In genomic region chr21:26099610-26100219, GRCh38 we compare ENCODE assay signal across 15 cellular contexts.
DNase-seq lines count a peak whose midpoint lies in the region; ATAC-seq and TF ChIP-seq lines count a peak whose summit lies in the region.
"Had no signal": no experiment of that assay in that cellular context is flagged by ENCODE, and none has a peak within 500 bp of the region (broad histone marks: within the 10 kb centered on the region; RNA-seq: fewer than 3 reads in every experiment).

No MANE protein-coding gene starts in this region.

- H3K4me1 Mint-ChIP-seq in progenitor cell of endocrine pancreas (ENCODE audit: low read depth) (peaks cover 49% of the 10 kb centered on the region), T-helper 17 cell (peaks cover 2% of the 10 kb centered on the region), CD14-positive monocyte (peaks cover 15% of the 10 kb centered on the region)

- H3K27me3 Mint-ChIP-seq in progenitor cell of endocrine pancreas = no peaks in the 10 kb centered on the region
- H3K27me3 Mint-ChIP-seq in T-helper 17 cell = no peaks in the 10 kb centered on the region
- H3K27me3 Mint-ChIP-seq in CD14-positive monocyte (ENCODE audit: low read depth in 3 of 3) = peaks cover 0 to 1% (median 0%) of the 10 kb centered on the region in 3 donors
- H3K27me3 Mint-ChIP-seq: activated CD8-positive, alpha-beta T cell treated with anti-CD3 and anti-CD28 coated beads for 36 hours had no signal

- H3K27ac Mint-ChIP-seq in progenitor cell of endocrine pancreas (peak overlapping the region; percentile 41), T-helper 17 cell (no peak overlapping the region), CD14-positive monocyte (no peak overlapping the region)
- H3K27ac Mint-ChIP-seq: activated CD8-positive, alpha-beta T cell treated with anti-CD3 and anti-CD28 coated beads for 36 hours had no signal

- intact Hi-C loops in CD14-positive monocyte (cut with micrococcal nuclease) = no loop called here

- ATAC-seq in T-helper 17 cell = no peak
- ATAC-seq: activated CD8-positive, alpha-beta T cell treated with anti-CD3 and anti-CD28 coated beads for 36 hours; GM12878 had no signal

- H3K36me3 Mint-ChIP-seq in progenitor cell of endocrine pancreas (ENCODE audit: insufficient read depth) = peaks cover 32% of the 10 kb centered on the region
- no peaks in the 10 kb centered on the region for H3K36me3 Mint-ChIP-seq in T-helper 17 cell (ENCODE audit: low read depth)
- H3K36me3 Mint-ChIP-seq in CD14-positive monocyte = peaks cover 6 to 14% of the 10 kb centered on the region in 2 donors

- H3K4me3 Mint-ChIP-seq in progenitor cell of endocrine pancreas (ENCODE audit: low read depth) (no peak overlapping the region), T-helper 17 cell (no peak overlapping the region), CD14-positive monocyte (no peak overlapping the region)
- H3K4me3 Mint-ChIP-seq: activated CD8-positive, alpha-beta T cell treated with anti-CD3 and anti-CD28 coated beads for 36 hours had no signal

- peak; percentile 38 to 60 for DNase-seq in NCI-H2081 (lab: John Stamatoyannopoulos, UW)
- DNase-seq in NCI-H2081 treated with DMSO at 0.1 percent for 48 hours (lab: John Stamatoyannopoulos, UW) = no peak
- DNase-seq in NCI-H69 (lab: John Stamatoyannopoulos, UW) = peak; percentile 86
- DNase-seq in progenitor cell of endocrine pancreas (ENCODE audit: low spot score, unreplicated experiment) = no peak
- no peak for DNase-seq in T-helper 17 cell
- DNase-seq in NOMO-1 treated with dmso at 0.1 percent for 144 hours (lab: John Stamatoyannopoulos, UW; ENCODE audit: unreplicated experiment) = no peak
- no peak for DNase-seq in CD14-positive monocyte (ENCODE audit: low spot score)
- DNase-seq: activated CD8-positive, alpha-beta T cell treated with anti-CD3 and anti-CD28 coated beads for 36 hours; DND-41; NCI-H2029; Peyer's patch; T-helper 9 cell had no signal

- H3K9me3 Mint-ChIP-seq in progenitor cell of endocrine pancreas (ENCODE audit: low read depth) (peaks cover 11% of the 10 kb centered on the region), CD14-positive monocyte (peaks cover 0 to 1% (median 0%) of the 10 kb centered on the region in 7 donors)
- H3K9me3 Mint-ChIP-seq: activated CD8-positive, alpha-beta T cell treated with anti-CD3 and anti-CD28 coated beads for 36 hours had no signal

- TF ChIP-seq CTCF in progenitor cell of endocrine pancreas (IDR thresholded peaks at IDR 0.05; ENCODE audit: unreplicated experiment) = no peak
- no peak for TF ChIP-seq CTCF in CD14-positive monocyte (IDR thresholded peaks at IDR 0.05)

- H3K9me3 ChIP-seq in T-helper 17 cell (ENCODE audit: control insufficient read depth, low read length, poor library complexity, severe bottlenecking) = no peaks in the 10 kb centered on the region
- H3K9me3 ChIP-seq: Peyer's patch had no signal

- H3K27ac ChIP-seq in cingulate gyrus (ENCODE audit: low read depth, low read length) = peak overlapping the region; percentile 4
- H3K27ac ChIP-seq: cardiac muscle cell, Peyer's patch had no signal

Comparison
In these comparisons a context has a peak if more than half of its experiments do, and no peak if none do; other contexts are left out.
1. DNase-seq: peak in NCI-H2081 (2 of 2) and NCI-H69 (single experiment); none in NCI-H2081 treated with DMSO at 0.1 percent for 48 hours (single experiment), progenitor cell of endocrine pancreas (single experiment), T-helper 17 cell (0 of 3), NOMO-1 treated with dmso at 0.1 percent for 144 hours (single experiment) and CD14-positive monocyte (single experiment).